Comparison of ENCODE assay signal across 14 cellular contexts in genomic region chr10:79269969-79270368, GRCh38.
DNase-seq lines count a peak whose midpoint lies in the region; TF ChIP-seq lines count a peak whose summit lies in the region.
"Had no signal": no experiment of that assay in that cellular context is flagged by ENCODE, and none has a peak within 500 bp of the region (broad histone marks: within the 10 kb centered on the region; RNA-seq: fewer than 3 reads in every experiment).

No MANE protein-coding gene starts in this region.

- 78 to 88% methylated on average over 7 of the region's 7 CpGs for WGBS in sigmoid colon, 2 donors

- H3K27ac ChIP-seq in WERI-Rb-1 = peak overlapping the region; percentile 79
- peak overlapping the region in 3 of 4 donors; percentile 87 to 96 (median 94) for H3K27ac ChIP-seq in sigmoid colon
- H3K27ac ChIP-seq: PC-9 had no signal

- H3K4me1 Mint-ChIP-seq in glutamatergic neuron (ENCODE audit: low read depth, unreplicated experiment) = peaks cover 75% of the 10 kb centered on the region

- intact Hi-C loops in sigmoid colon (cut with DNase I) = loop anchor here (5.0 kb wide), 1 partner anchor 177 kb away; the partner anchor contains the start of gene ZCCHC24

- H3K9me3 Mint-ChIP-seq in glutamatergic neuron (ENCODE audit: unreplicated experiment) = peaks cover 50% of the 10 kb centered on the region
- H3K9me3 Mint-ChIP-seq: activated CD4-positive, alpha-beta T cell treated with anti-CD3 and anti-CD28 coated beads, Interleukin-2, amount 10 ng/mL, durations not matched to agents 7 days and 5 days had no signal

- TF ChIP-seq CTCF in WERI-Rb-1 (IDR thresholded peaks at IDR 0.05; ENCODE audit: low read depth, low read length) (no peak), glutamatergic neuron (IDR thresholded peaks at IDR 0.05; ENCODE audit: partially characterized antibody, unreplicated experiment) (no peak), sigmoid colon (IDR thresholded peaks at IDR 0.05) (no peak)

- H3K36me3 Mint-ChIP-seq in glutamatergic neuron (ENCODE audit: unreplicated experiment) = peaks cover 4% of the 10 kb centered on the region

- no peak overlapping the region for H3K4me3 ChIP-seq in WERI-Rb-1 (ENCODE audit: low read depth, low read length)
- H3K4me3 ChIP-seq in sigmoid colon = no peak overlapping the region
- H3K4me3 ChIP-seq: PC-9, uterus had no signal

- no peaks in the 10 kb centered on the region for H3K27me3 ChIP-seq in WERI-Rb-1 (ENCODE audit: insufficient read depth, low read depth, severe bottlenecking)
- H3K27me3 ChIP-seq in sigmoid colon = no peaks in the 10 kb centered on the region
- H3K27me3 ChIP-seq: uterus had no signal

- DNase-seq in DMS 273 (lab: John Stamatoyannopoulos, UW; ENCODE audit: unreplicated experiment) (peak; percentile 75), WERI-Rb-1 (no peak), glutamatergic neuron (no peak), sigmoid colon (no peak), NCI-H2196 (lab: John Stamatoyannopoulos, UW; ENCODE audit: unreplicated experiment) (no peak), DMS153 (lab: John Stamatoyannopoulos, UW) (no peak), UCSD-AML1 (lab: John Stamatoyannopoulos, UW; ENCODE audit: unreplicated experiment) (no peak)
- DNase-seq in effector CD8-positive, alpha-beta T cell (lab: John Stamatoyannopoulos, UW) = no peak
- DNase-seq: activated CD4-positive, alpha-beta T cell treated with anti-CD3 and anti-CD28 coated beads, Interleukin-2, amount 10 ng/mL, durations not matched to agents 7 days and 5 days; amniotic stem cell; NCI-H1092; NCI-H510A treated with DMSO at 0.1 percent for 48 hours; PC-9; uterus had no signal

- peaks cover 0 to 100% (median 99%) of the 10 kb centered on the region in 4 donors for H3K4me1 ChIP-seq in sigmoid colon

- H3K36me3 ChIP-seq in WERI-Rb-1 (peaks cover 7% of the 10 kb centered on the region), sigmoid colon (no peaks in the 10 kb centered on the region)
- H3K36me3 ChIP-seq: uterus had no signal

- H3K27me3 Mint-ChIP-seq in glutamatergic neuron (ENCODE audit: unreplicated experiment) = peaks cover 55% of the 10 kb centered on the region
- H3K27me3 Mint-ChIP-seq: activated CD4-positive, alpha-beta T cell treated with anti-CD3 and anti-CD28 coated beads, Interleukin-2, amount 10 ng/mL, durations not matched to agents 7 days and 5 days had no signal

- peak overlapping the region; percentile 99 for H3K27ac Mint-ChIP-seq in glutamatergic neuron (ENCODE audit: unreplicated experiment)
- H3K27ac Mint-ChIP-seq: activated CD4-positive, alpha-beta T cell treated with anti-CD3 and anti-CD28 coated beads, Interleukin-2, amount 10 ng/mL, durations not matched to agents 7 days and 5 days had no signal

- H3K9me3 ChIP-seq in WERI-Rb-1 (ENCODE audit: severe bottlenecking) = no peaks in the 10 kb centered on the region
- no peaks in the 10 kb centered on the region for H3K9me3 ChIP-seq in sigmoid colon
- H3K9me3 ChIP-seq: uterus had no signal

- peak overlapping the region; percentile 76 for H3K4me3 Mint-ChIP-seq in glutamatergic neuron (ENCODE audit: unreplicated experiment)
- H3K4me3 Mint-ChIP-seq: activated CD4-positive, alpha-beta T cell treated with anti-CD3 and anti-CD28 coated beads, Interleukin-2, amount 10 ng/mL, durations not matched to agents 7 days and 5 days had no signal

- no peak for TF ChIP-seq EP300 in sigmoid colon (IDR thresholded peaks at IDR 0.05)

- no peak for TF ChIP-seq POLR2A in sigmoid colon (IDR thresholded peaks at IDR 0.05)
